16 cellular contexts compared by ENCODE assay signal in the genomic region with DNA sequence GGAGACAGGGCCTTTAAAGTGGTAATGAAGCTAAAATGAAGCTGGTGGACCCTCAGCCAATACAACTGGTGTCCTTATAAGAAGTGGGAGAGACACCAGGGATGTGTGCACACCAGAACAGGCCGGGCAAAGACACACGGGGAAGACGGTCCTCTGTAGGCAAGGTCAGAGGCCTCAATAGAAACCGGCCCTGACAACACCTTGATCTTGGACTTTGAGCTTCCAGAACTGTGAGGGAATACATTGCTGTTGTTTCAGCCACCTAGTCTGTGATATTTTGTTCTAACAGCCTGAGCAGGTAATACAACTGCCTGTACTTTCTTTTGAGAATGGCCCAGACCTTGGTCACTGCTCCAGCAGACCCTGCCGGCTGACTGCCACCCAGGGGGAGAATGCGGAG.
DNase-seq lines count a peak whose midpoint lies in the region; ATAC-seq, FAIRE-seq and TF ChIP-seq lines count a peak whose summit lies in the region.
"Had no signal": no experiment of that assay in that cellular context is flagged by ENCODE, and none has a peak within 500 bp of the region (broad histone marks: within the 10 kb centered on the region; RNA-seq: fewer than 3 reads in every experiment).

No MANE protein-coding gene starts in this region.

- H3K18ac ChIP-seq in H1 (ENCODE audit: extremely low read depth, low read length), result no peak overlapping the region

- H3K4me1 Mint-ChIP-seq in neural progenitor cell, result peaks cover 69% of the 10 kb centered on the region
- peaks cover 23% of the 10 kb centered on the region for H3K4me1 Mint-ChIP-seq in HFFc6 (ENCODE audit: low read depth)
- no peaks in the 10 kb centered on the region for H3K4me1 Mint-ChIP-seq in CD4-positive, alpha-beta T cell (ENCODE audit: low read depth)

- peaks cover 51% of the 10 kb centered on the region for H3F3A ChIP-seq in neural progenitor cell (ENCODE audit: low read depth)

- peak overlapping the region; percentile 91; the same call in 1 of the 2 replicates for H2BK12ac ChIP-seq in H1 (ENCODE audit: low read depth, low read length)

- peaks cover 8% of the 10 kb centered on the region for H3K23me2 ChIP-seq in H1 (ENCODE audit: low read depth, low read length)

- H3K4me3 ChIP-seq in WERI-Rb-1 (ENCODE audit: low read depth, low read length), result no peak overlapping the region
- H3K4me3 ChIP-seq in H1 (ENCODE audit: extremely low read depth in 1 of 4, insufficient read depth in 2 of 4, low read depth in 3 of 4, low read length in 4 of 4), result no peak overlapping the region
- no peak overlapping the region for H3K4me3 ChIP-seq in lower lobe of right lung
- H3K4me3 ChIP-seq in neural progenitor cell, result no peak overlapping the region
- H3K4me3 ChIP-seq: BLaER1 treated with 17β-estradiol and CSF1 and Interleukin-3, amounts not matched to agents 10 nM and 100 nM; GM23248 had no signal

- no peak overlapping the region for H2BK20ac ChIP-seq in H1 (ENCODE audit: low read length)

- no peak overlapping the region for H3K4me2 ChIP-seq in H1 (ENCODE audit: insufficient read depth in 1 of 2, low read depth in 2 of 2, low read length in 2 of 2)
- H3K4me2 ChIP-seq in neural progenitor cell, result no peak overlapping the region

- peak overlapping the region; percentile 78; the same call in 1 of the 2 replicates for H2BK5ac ChIP-seq in H1 (ENCODE audit: low read depth, low read length)

- peak overlapping the region; percentile 52 for H2BK120ac ChIP-seq in H1 (replicated peaks; ENCODE audit: low read depth, low read length)

- H3K9me3 Mint-ChIP-seq in neural progenitor cell, result peaks cover 8% of the 10 kb centered on the region
- no peaks in the 10 kb centered on the region for H3K9me3 Mint-ChIP-seq in HFFc6
- H3K9me3 Mint-ChIP-seq in CD4-positive, alpha-beta T cell, result no peaks in the 10 kb centered on the region

- H3K4me3 Mint-ChIP-seq in neural progenitor cell, result no peak overlapping the region
- H3K4me3 Mint-ChIP-seq in HFFc6, result no peak overlapping the region
- no peak overlapping the region for H3K4me3 Mint-ChIP-seq in CD4-positive, alpha-beta T cell
- H3K4me3 Mint-ChIP-seq: CD4-positive, CD25-positive, alpha-beta regulatory T cell; IgD-negative memory B cell had no signal

- DNase-seq in WERI-Rb-1 (no peak), H1 (ENCODE audit: low read depth in 1 of 2, low spot score in 2 of 2) (no peak), lower lobe of right lung (peak; percentile 11), neural progenitor cell (ENCODE audit: low spot score) (no peak), HFFc6 (no peak), RKO (ENCODE audit: low spot score) (no peak)
- no peak for DNase-seq in CD4-positive, alpha-beta T cell
- DNase-seq: ACHN; Calu3; CD4-positive, CD25-positive, alpha-beta regulatory T cell; DMS 273 treated with DMSO at 0.1 percent for 48 hours; GM23248; H7 had no signal

- H2AFZ ChIP-seq in H1 (ENCODE audit: low read length), result no peak overlapping the region
- H2AFZ ChIP-seq in neural progenitor cell (replicated peaks), result no peak overlapping the region
- H2AFZ ChIP-seq: GM23248 had no signal

- peak overlapping the region; percentile 94 for H3K27ac ChIP-seq in WERI-Rb-1
- no peak overlapping the region for H3K27ac ChIP-seq in H1 (ENCODE audit: low read depth, low read length)
- no peak overlapping the region for H3K27ac ChIP-seq in lower lobe of right lung
- no peak overlapping the region for H3K27ac ChIP-seq in neural progenitor cell
- no peak overlapping the region for H3K27ac ChIP-seq in CD4-positive, alpha-beta T cell (ENCODE audit: low read depth, low read length)
- H3K27ac ChIP-seq: GM23248 had no signal

- no peak overlapping the region for H3K23ac ChIP-seq in H1 (ENCODE audit: insufficient read length)

- CTCF ChIA-PET in H1 (lab: Charles Lee; ENCODE audit: partially characterized antibody), result interaction anchor here (1.4 to 3.5 kb wide), 3 partner anchors 56 to 108 kb away, joined by 3 to 15 read pairs (median 11); no protein-coding TSS in a partner anchor
- CTCF ChIA-PET in CD4-positive, alpha-beta T cell (lab: Charles Lee), result no interaction called here

- no peak overlapping the region for H4K5ac ChIP-seq in H1 (ENCODE audit: insufficient read length, low read depth, low read length)

- H3K4ac ChIP-seq in H1 (replicated peaks; ENCODE audit: insufficient read length, low read depth, low read length), result no peak overlapping the region

- H3K27me3 ChIP-seq in WERI-Rb-1 (ENCODE audit: insufficient read depth, low read depth, severe bottlenecking), result no peaks in the 10 kb centered on the region
- H3K27me3 ChIP-seq in H1 (replicated peaks in 1 of 4; ENCODE audit: control insufficient read depth in 3 of 4, extremely low read depth in 1 of 4, insufficient read depth in 3 of 4, low read length in 3 of 4), result no peaks in the 10 kb centered on the region
- no peaks in the 10 kb centered on the region for H3K27me3 ChIP-seq in lower lobe of right lung (ENCODE audit: low read depth)
- H3K27me3 ChIP-seq in neural progenitor cell, result no peaks in the 10 kb centered on the region
- no peaks in the 10 kb centered on the region for H3K27me3 ChIP-seq in CD4-positive, alpha-beta T cell (ENCODE audit: control insufficient read depth, insufficient read depth, low read length)
- H3K27me3 ChIP-seq: BLaER1 treated with 17β-estradiol and CSF1 and Interleukin-3, amounts not matched to agents 10 nM and 100 nM had no signal

- H3K36me3 Mint-ChIP-seq in neural progenitor cell (no peaks in the 10 kb centered on the region), HFFc6 (ENCODE audit: low read depth) (peaks cover 7% of the 10 kb centered on the region; the same call in 1 of the 2 replicates)
- H3K36me3 Mint-ChIP-seq in CD4-positive, alpha-beta T cell (ENCODE audit: low read depth), result no peaks in the 10 kb centered on the region
- H3K36me3 Mint-ChIP-seq: CD4-positive, CD25-positive, alpha-beta regulatory T cell; IgD-negative memory B cell had no signal

- no peak for TF ChIP-seq CTCF in WERI-Rb-1 (IDR thresholded peaks at IDR 0.05; ENCODE audit: low read depth, low read length)
- TF ChIP-seq CTCF in H1 (IDR thresholded peaks at IDR 0.05; ENCODE audit: control extremely low read depth in 1 of 3, insufficient read depth in 1 of 3, low read depth in 1 of 3, low read length in 3 of 3), result no peak
- TF ChIP-seq CTCF in lower lobe of right lung (IDR thresholded peaks at IDR 0.05), result no peak
- TF ChIP-seq CTCF in neural progenitor cell (IDR thresholded peaks at IDR 0.05), result no peak
- no peak for TF ChIP-seq CTCF in HFFc6 (IDR thresholded peaks at IDR 0.05)
- TF ChIP-seq CTCF in CD4-positive, alpha-beta T cell (IDR thresholded peaks at IDR 0.05), result no peak

- H4K91ac ChIP-seq in H1 (replicated peaks; ENCODE audit: insufficient read length, low read length), result no peak overlapping the region

- FAIRE-seq in H1 (lab: Jason Lieb, UNC), result no peak

- POLR2A ChIA-PET in H1 (lab: Charles Lee; ENCODE audit: partially characterized antibody), result interaction anchor here (0.6 to 12.1 kb wide), 5 partner anchors 17 to 56 kb away, joined by 3 to 186 read pairs (median 5); no protein-coding TSS in a partner anchor
- POLR2A ChIA-PET in CD4-positive, alpha-beta T cell (lab: Charles Lee), result no interaction called here

- intact Hi-C loops in lower lobe of right lung (cut with DNase I), result no loop called here
- intact Hi-C loops in CD4-positive, alpha-beta T cell (cut with DNase I, micrococcal nuclease), result no loop called here

- H3K9me3 ChIP-seq in WERI-Rb-1 (ENCODE audit: severe bottlenecking), result no peaks in the 10 kb centered on the region
- H3K9me3 ChIP-seq in H1 (ENCODE audit: insufficient read depth in 2 of 2, low read depth in 1 of 2, low read length in 1 of 2), result no peaks in the 10 kb centered on the region
- H3K9me3 ChIP-seq in lower lobe of right lung, result no peaks in the 10 kb centered on the region
- no peaks in the 10 kb centered on the region for H3K9me3 ChIP-seq in neural progenitor cell (ENCODE audit: low read depth)
- no peaks in the 10 kb centered on the region for H3K9me3 ChIP-seq in CD4-positive, alpha-beta T cell (ENCODE audit: control insufficient read depth, low read length)

- TF ChIP-seq POLR2A in H1 (IDR thresholded peaks at IDR 0.05; ENCODE audit: control extremely low read depth in 1 of 2, low read depth in 2 of 2, low read length in 2 of 2), result no peak

- no peak overlapping the region for H4K8ac ChIP-seq in H1 (ENCODE audit: extremely low read depth, insufficient read depth, low read length)

- H3K27me3 Mint-ChIP-seq in neural progenitor cell (ENCODE audit: insufficient read depth, low read depth) (peaks cover 2% of the 10 kb centered on the region), HFFc6 (ENCODE audit: insufficient read depth) (peaks cover 2% of the 10 kb centered on the region)
- H3K27me3 Mint-ChIP-seq in CD4-positive, alpha-beta T cell, result no peaks in the 10 kb centered on the region
- H3K27me3 Mint-ChIP-seq: CD4-positive, CD25-positive, alpha-beta regulatory T cell had no signal

- H3K79me2 ChIP-seq in H1 (ENCODE audit: control insufficient read depth in 1 of 2, insufficient read depth in 2 of 2, low read length in 2 of 2), result peaks cover 11 to 43% of the 10 kb centered on the region in 2 experiments
- H3K79me2 ChIP-seq in neural progenitor cell (ENCODE audit: low read depth), result peaks cover 17% of the 10 kb centered on the region

- H4K20me1 ChIP-seq in H1 (replicated peaks in 1 of 2; ENCODE audit: control insufficient read depth in 1 of 2, insufficient read depth in 2 of 2, low read length in 2 of 2) (no peaks in the 10 kb centered on the region), neural progenitor cell (ENCODE audit: low read depth) (no peaks in the 10 kb centered on the region)
- H4K20me1 ChIP-seq: BLaER1 treated with 17β-estradiol and CSF1 and Interleukin-3, amounts not matched to agents 10 nM and 100 nM had no signal

- H3K36me3 ChIP-seq in WERI-Rb-1 (no peaks in the 10 kb centered on the region), H1 (ENCODE audit: control insufficient read depth in 2 of 4, insufficient read depth in 4 of 4, low read length in 3 of 4) (peaks cover 0 to 30% (median 1%) of the 10 kb centered on the region in 4 experiments; a peak in 4 of 8 replicates), lower lobe of right lung (no peaks in the 10 kb centered on the region), neural progenitor cell (no peaks in the 10 kb centered on the region)
- H3K36me3 ChIP-seq: BLaER1 treated with 17β-estradiol and CSF1 and Interleukin-3, amounts not matched to agents 10 nM and 100 nM had no signal

- ATAC-seq in lower lobe of right lung, result no peak
- no peak for ATAC-seq in CD4-positive, alpha-beta T cell (ENCODE audit: poor library complexity)
- no peak for ATAC-seq in GM21515 (IDR thresholded peaks at IDR 0.05; ENCODE audit: unreplicated experiment)

- no peak for TF ChIP-seq EP300 in H1 (IDR thresholded peaks at IDR 0.05; ENCODE audit: borderline replicate concordance in 1 of 2, low read depth in 2 of 2, low read length in 2 of 2)

- peaks cover 11 to 39% (median 32%) of the 10 kb centered on the region in 4 experiments for H3K4me1 ChIP-seq in H1 (replicated peaks in 1 of 4; ENCODE audit: control insufficient read depth in 3 of 4, insufficient read depth in 4 of 4, low read length in 3 of 4)
- H3K4me1 ChIP-seq in lower lobe of right lung, result no peaks in the 10 kb centered on the region
- peaks cover 58% of the 10 kb centered on the region for H3K4me1 ChIP-seq in neural progenitor cell

- no peak overlapping the region for H3K56ac ChIP-seq in H1 (replicated peaks; ENCODE audit: insufficient read length, low read depth, low read length)

- H3K27ac Mint-ChIP-seq in neural progenitor cell, result peak overlapping the region; percentile 39
- no peak overlapping the region for H3K27ac Mint-ChIP-seq in HFFc6
- no peak overlapping the region for H3K27ac Mint-ChIP-seq in CD4-positive, alpha-beta T cell
- H3K27ac Mint-ChIP-seq: CD4-positive, CD25-positive, alpha-beta regulatory T cell; IgD-negative memory B cell had no signal

- no peak overlapping the region; a peak in 1 of 7 replicates for H3K9ac ChIP-seq in H1 (replicated peaks in 1 of 4; ENCODE audit: extremely low read depth in 1 of 4, low read depth in 3 of 4, low read length in 3 of 4)
- no peak overlapping the region for H3K9ac ChIP-seq in neural progenitor cell
- H3K9ac ChIP-seq: GM23248 had no signal

- H2AK5ac ChIP-seq in H1 (ENCODE audit: low read depth, low read length), result peak overlapping the region; percentile 57

- WGBS in H1 (ENCODE audit: extremely low coverage in 1 of 2, insufficient coverage in 1 of 2, insufficient read length in 1 of 2, insufficient replicate concordance in 2 of 2, low coverage in 1 of 2, low lambda C conversion rate in 2 of 2, missing lambda C conversion rate in 1 of 2), 2 experiments, result 89% methylated on average over 6 of the region's 6 CpGs; no CpG with 5 or more reads in 1 of the 2 experiments

- peaks cover 15% of the 10 kb centered on the region for H3K79me1 ChIP-seq in H1 (ENCODE audit: low read depth, low read length)

- no peak for TF ChIP-seq RAD21 in H1 (IDR thresholded peaks at IDR 0.05 in 1 of 2, conservative IDR thresholded peaks at IDR 0.05 in 1 of 2; ENCODE audit: low read depth in 2 of 2, low read length in 2 of 2)

- no peak overlapping the region for H3K14ac ChIP-seq in H1 (ENCODE audit: insufficient read length)

- H2BK15ac ChIP-seq in H1 (ENCODE audit: low read length), result no peak overlapping the region
